18 cellular contexts compared by ENCODE assay signal in genomic region chr7:27251513-27252306, GRCh38. TPM values are rescaled to one million over a fixed set of nuclear protein-coding genes. Genes with fewer than 3 reads are reported as not detected.
DNase-seq lines count a peak whose midpoint lies in the region; ATAC-seq, FAIRE-seq and TF ChIP-seq lines count a peak whose summit lies in the region.
"Had no signal": no experiment of that assay in that cellular context is flagged by ENCODE, and none has a peak within 500 bp of the region (broad histone marks: within the 10 kb centered on the region; RNA-seq: fewer than 3 reads in every experiment).

No MANE protein-coding gene starts in this region.

- H3K4me1 Mint-ChIP-seq in Calu3 (ENCODE audit: low read depth, unreplicated experiment) (peaks cover 8% of the 10 kb centered on the region), glutamatergic neuron (ENCODE audit: low read depth, unreplicated experiment) (peaks cover 23% of the 10 kb centered on the region)

- DNase-seq in Calu3: no peak
- DNase-seq in glutamatergic neuron: peak; percentile 47
- DNase-seq in CD1c-positive myeloid dendritic cell (ENCODE audit: extremely low spot score): no peak
- DNase-seq in D721Med (ENCODE audit: insufficient read length, low spot score): no peak
- no peak for DNase-seq in Karpas-422
- DNase-seq: activated naive CD8-positive, alpha-beta T cell treated with anti-CD3 and anti-CD28 coated beads, Interleukin-2, amount 50 U/mL, for 24 hours; cortex of kidney; GOT3; MM.1S; SJCRH30; stimulated activated CD8-positive, alpha-beta memory T cell treated with anti-CD3 and anti-CD28 coated beads, Interleukin-4, amount 100 ng/mL, for 48 hours had no signal

- H4K20me1 ChIP-seq in neural cell (ENCODE audit: insufficient read depth) (no peaks in the 10 kb centered on the region), Karpas-422 (ENCODE audit: insufficient read depth, low read depth, low read length) (no peaks in the 10 kb centered on the region)

- no peaks in the 10 kb centered on the region for H3K79me2 ChIP-seq in neural cell (replicated peaks; ENCODE audit: insufficient read depth, low read length)
- H3K79me2 ChIP-seq in Karpas-422 (ENCODE audit: low read length): no peaks in the 10 kb centered on the region

- H3K9me3 ChIP-seq in HUES64 (ENCODE audit: insufficient read depth, low read depth, low read length) (no peaks in the 10 kb centered on the region), neural cell (ENCODE audit: low read length) (peaks cover 4% of the 10 kb centered on the region), Karpas-422 (ENCODE audit: low read length) (no peaks in the 10 kb centered on the region), gastroesophageal sphincter (no peaks in the 10 kb centered on the region)
- H3K9me3 ChIP-seq: SJCRH30 had no signal

- H3K4me3 Mint-ChIP-seq in Calu3 (ENCODE audit: low read depth, unreplicated experiment) (peak overlapping the region; percentile 29), glutamatergic neuron (ENCODE audit: unreplicated experiment) (peak overlapping the region; percentile 75)
- H3K4me3 Mint-ChIP-seq: activated naive CD8-positive, alpha-beta T cell treated with anti-CD3 and anti-CD28 coated beads, Interleukin-2, amount 50 U/mL, for 24 hours had no signal

- no peak overlapping the region for H3K27ac ChIP-seq in HUES64 (ENCODE audit: low read depth, low read length)
- H3K27ac ChIP-seq in neural cell (ENCODE audit: low read length): no peak overlapping the region
- no peak overlapping the region for H3K27ac ChIP-seq in Karpas-422 (ENCODE audit: low read length)
- H3K27ac ChIP-seq in gastroesophageal sphincter: no peak overlapping the region
- H3K27ac ChIP-seq: SJCRH30 had no signal

- intact Hi-C loops in Calu3 (cut with micrococcal nuclease; ENCODE audit: unreplicated experiment): no loop called here

- H3K4me1 ChIP-seq in HUES64 (ENCODE audit: insufficient read depth, low read length) (peaks cover 14% of the 10 kb centered on the region; the same call in 1 of the 2 replicates), Karpas-422 (ENCODE audit: low read length) (peaks cover 9% of the 10 kb centered on the region), gastroesophageal sphincter (peaks cover 0 to 14% (median 9%) of the 10 kb centered on the region in 3 donors)
- H3K4me1 ChIP-seq: SJCRH30 had no signal

- FAIRE-seq in D721Med (lab: Jason Lieb, UNC): no peak
- FAIRE-seq: GM12892 had no signal

- ATAC-seq in gastroesophageal sphincter: no peak
- ATAC-seq: activated naive CD8-positive, alpha-beta T cell treated with anti-CD3 and anti-CD28 coated beads, Interleukin-2, amount 50 U/mL, for 24 hours had no signal

- TF ChIP-seq EP300 in neural cell (conservative IDR thresholded peaks at IDR 0.05; ENCODE audit: poor library complexity, severe bottlenecking): no peak
- TF ChIP-seq EP300 in gastroesophageal sphincter (IDR thresholded peaks at IDR 0.05): no peak

- no peaks in the 10 kb centered on the region for H3F3A ChIP-seq in neural cell (ENCODE audit: insufficient read depth, low read length, poor library complexity, severe bottlenecking)

- no peak for TF ChIP-seq CTCF in Calu3 (IDR thresholded peaks at IDR 0.05; ENCODE audit: unreplicated experiment)
- no peak for TF ChIP-seq CTCF in glutamatergic neuron (IDR thresholded peaks at IDR 0.05; ENCODE audit: partially characterized antibody, unreplicated experiment)
- no peak for TF ChIP-seq CTCF in neural cell (IDR thresholded peaks at IDR 0.05; ENCODE audit: poor library complexity, severe bottlenecking)
- TF ChIP-seq CTCF in D721Med (IDR thresholded peaks at IDR 0.05; ENCODE audit: insufficient read depth, missing control alignments): no peak
- no peak for TF ChIP-seq CTCF in gastroesophageal sphincter (IDR thresholded peaks at IDR 0.05)

- H3K9ac ChIP-seq in HUES64 (ENCODE audit: low read depth, low read length) (no peak overlapping the region), neural cell (ENCODE audit: low read length) (no peak overlapping the region), Karpas-422 (ENCODE audit: low read length) (no peak overlapping the region)

- H3K9me2 ChIP-seq in neural cell (ENCODE audit: insufficient read depth, low read length) (no peaks in the 10 kb centered on the region), Karpas-422 (replicated peaks; ENCODE audit: insufficient read depth, low read length) (no peaks in the 10 kb centered on the region)

- CTCF ChIA-PET in Calu3 (lab: Charles Lee): no interaction called here

- H2AFZ ChIP-seq in neural cell (ENCODE audit: low read depth, low read length) (no peak overlapping the region), Karpas-422 (ENCODE audit: low read length) (no peak overlapping the region)

- H3K4me3 ChIP-seq in HUES64 (ENCODE audit: low read length): peak overlapping the region; percentile 13
- H3K4me3 ChIP-seq in neural cell (ENCODE audit: low read length): no peak overlapping the region
- no peak overlapping the region for H3K4me3 ChIP-seq in Karpas-422 (ENCODE audit: low read length)
- peak overlapping the region in 1 of 2 donors; percentile 31 for H3K4me3 ChIP-seq in gastroesophageal sphincter
- H3K4me3 ChIP-seq: SJCRH30 had no signal

- H3K36me3 Mint-ChIP-seq in Calu3 (ENCODE audit: insufficient read depth, unreplicated experiment) (no peaks in the 10 kb centered on the region), glutamatergic neuron (ENCODE audit: unreplicated experiment) (no peaks in the 10 kb centered on the region)

- TF ChIP-seq RAD21 in neural cell (conservative IDR thresholded peaks at IDR 0.05): no peak

- H3K27ac Mint-ChIP-seq in Calu3 (ENCODE audit: unreplicated experiment) (no peak overlapping the region), glutamatergic neuron (ENCODE audit: unreplicated experiment) (no peak overlapping the region)
- H3K27ac Mint-ChIP-seq: activated naive CD8-positive, alpha-beta T cell treated with anti-CD3 and anti-CD28 coated beads, Interleukin-2, amount 50 U/mL, for 24 hours had no signal

- TF ChIP-seq POLR2A in gastroesophageal sphincter (IDR thresholded peaks at IDR 0.05): no peak

- H3K36me3 ChIP-seq in HUES64 (ENCODE audit: insufficient read depth, low read length) (no peaks in the 10 kb centered on the region), neural cell (ENCODE audit: insufficient read depth, low read length) (no peaks in the 10 kb centered on the region), Karpas-422 (ENCODE audit: insufficient read depth, low read length) (no peaks in the 10 kb centered on the region), gastroesophageal sphincter (no peaks in the 10 kb centered on the region)
- H3K36me3 ChIP-seq: SJCRH30 had no signal

- BruUV-seq in Calu3 (replicated peaks; lab: Mats Ljungman, UMichigan): no TSS peak

- H3K4me2 ChIP-seq in neural cell (ENCODE audit: low read length) (no peak overlapping the region), Karpas-422 (ENCODE audit: low read depth, low read length, poor library complexity, severe bottlenecking) (no peak overlapping the region)

- H3K27me3 Mint-ChIP-seq in Calu3 (ENCODE audit: unreplicated experiment) (peaks cover 77% of the 10 kb centered on the region), glutamatergic neuron (ENCODE audit: unreplicated experiment) (peaks cover 49% of the 10 kb centered on the region)

- H3K27me3 ChIP-seq in HUES64 (ENCODE audit: insufficient read depth, low read length) (peaks cover 98% of the 10 kb centered on the region), neural cell (ENCODE audit: insufficient read depth, low read depth, low read length) (peaks cover 88% of the 10 kb centered on the region), Karpas-422 (ENCODE audit: low read length) (no peaks in the 10 kb centered on the region), gastroesophageal sphincter (peaks cover 86% of the 10 kb centered on the region)

- WGBS in HUES64: 1% methylated on average over 64 of the region's 64 CpGs
- WGBS in gastroesophageal sphincter (ENCODE audit: low coverage in 1 of 2), 2 donors: 0 to 27% methylated on average over 2 to 3 of the region's 64 CpGs

- H3K9me3 Mint-ChIP-seq in Calu3 (ENCODE audit: low read depth, unreplicated experiment) (no peaks in the 10 kb centered on the region), glutamatergic neuron (ENCODE audit: unreplicated experiment) (peaks cover 14% of the 10 kb centered on the region)
- H3K9me3 Mint-ChIP-seq: activated naive CD8-positive, alpha-beta T cell treated with anti-CD3 and anti-CD28 coated beads, Interleukin-2, amount 50 U/mL, for 24 hours had no signal

RNA-seq across cellular contexts. Expression of gene EVX1, which starts 9.1 kb away (rescaled TPM):
- total RNA-seq in Calu3 (2022): not detected in 2 replicates
- 3.3 TPM for polyA plus RNA-seq in HUES64 (2013, experiment 1 of 2)
- polyA plus RNA-seq in HUES64 (2013, experiment 2 of 2): 3.9 TPM
- total RNA-seq in glutamatergic neuron (ENCODE audit: unreplicated experiment): 7.1 TPM
- not detected in 2 replicates for polyA plus RNA-seq in neural cell
- not detected in 2 replicates for polyA minus RNA-seq in neural cell
- total RNA-seq in Karpas-422 (2014; rRNA removed; shearing (Covaris generic); ENCODE audit: low replicate concordance): not detected in 2 replicates
- total RNA-seq in gastroesophageal sphincter: not detected
- total RNA-seq: Daoy, kidney epithelial cell, osteocyte, SJCRH30 had no signal

RNA-seq across cellular contexts. Expression of gene HOXA13, which starts 51.8 kb away (rescaled TPM):
- 1.3 and 1.6 TPM in 2 replicates for total RNA-seq in Calu3 (2022)
- polyA plus RNA-seq in HUES64 (2013, experiment 1 of 2): 0.05 TPM
- polyA plus RNA-seq in HUES64 (2013, experiment 2 of 2): 0.06 TPM
- not detected for total RNA-seq in glutamatergic neuron (ENCODE audit: unreplicated experiment)
- not detected in 2 replicates for polyA plus RNA-seq in neural cell
- not detected in 2 replicates for polyA minus RNA-seq in neural cell
- total RNA-seq in Karpas-422 (2014; rRNA removed; shearing (Covaris generic); ENCODE audit: low replicate concordance): 0.07 TPM in 1 of 2 replicates, not detected in the other
- under 1 TPM in 1 of 4 donors, not detected in 3; 0.12 TPM for total RNA-seq in gastroesophageal sphincter
- total RNA-seq: kidney epithelial cell, osteocyte had no signal
